17 cellular contexts compared by ENCODE assay signal in the genomic region with DNA sequence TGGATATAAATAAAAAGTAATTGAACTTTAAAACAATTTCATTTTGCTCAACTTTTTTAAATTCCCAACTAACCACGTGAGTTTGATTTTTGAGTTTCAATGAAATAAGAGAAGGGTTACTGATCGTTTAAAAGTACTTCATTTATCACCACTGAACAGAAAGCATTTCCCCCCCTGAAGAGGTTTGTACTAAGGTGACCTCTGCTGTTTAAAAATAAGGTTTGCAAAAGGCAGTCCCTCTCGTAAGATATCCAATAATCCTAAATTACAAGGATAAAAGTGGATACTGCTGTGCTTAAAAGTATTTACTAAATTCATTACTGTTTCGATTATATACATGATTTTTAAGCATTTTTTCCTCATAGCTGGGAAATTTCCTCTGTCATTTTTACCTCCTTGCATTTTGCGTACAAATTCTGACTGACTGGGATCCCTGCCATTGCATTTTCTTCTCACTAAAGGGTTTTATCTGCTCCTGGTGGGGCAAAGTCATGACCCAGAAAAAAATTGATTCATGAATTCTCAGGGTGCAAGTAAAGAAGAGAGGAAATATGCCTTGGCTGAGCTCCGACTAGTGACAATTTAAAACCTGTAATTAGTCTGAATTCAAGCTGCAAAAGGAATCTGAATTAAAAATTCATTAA.
DNase-seq lines count a peak whose midpoint lies in the region; ATAC-seq and TF ChIP-seq lines count a peak whose summit lies in the region.
"Had no signal": no experiment of that assay in that cellular context is flagged by ENCODE, and none has a peak within 500 bp of the region (broad histone marks: within the 10 kb centered on the region; RNA-seq: fewer than 3 reads in every experiment).

No MANE protein-coding gene starts in this region.

- TF ChIP-seq CTCF in AG10803 (conservative IDR thresholded peaks at IDR 0.05; ENCODE audit: low read length) (peak; percentile 29), PC-3 (conservative IDR thresholded peaks at IDR 0.05; ENCODE audit: low read depth, low read length) (peak; percentile 52), foreskin keratinocyte (conservative IDR thresholded peaks at IDR 0.05) (peak; percentile 27), mucosa of descending colon (IDR thresholded peaks at IDR 0.05) (no peak)

- no peak overlapping the region for H3K4me2 ChIP-seq in PC-3 (ENCODE audit: low read length)

- CTCF ChIA-PET in PC-3 (lab: Charles Lee) = no interaction called here

- H3K4me1 ChIP-seq in PC-3 (ENCODE audit: insufficient read depth, low read length) (peaks cover 1% of the 10 kb centered on the region), foreskin keratinocyte (no peaks in the 10 kb centered on the region), mucosa of descending colon (ENCODE audit: low read depth) (no peaks in the 10 kb centered on the region)

- H4K20me1 ChIP-seq in PC-3 (ENCODE audit: low read length) = no peaks in the 10 kb centered on the region

- no peak overlapping the region for H3K9ac ChIP-seq in PC-3 (ENCODE audit: low read length)

- H3K4me3 Mint-ChIP-seq in T-helper 2 cell treated with Interferon-gamma antibody and Interleukin-4, amounts not matched to agents 5 μg/mL and 100 μg/mL, for 36 hours = no peak overlapping the region
- H3K4me3 Mint-ChIP-seq: CD8-positive, alpha-beta memory T cell; neural crest cell; WTC11 had no signal

- H3K4me3 ChIP-seq in AG10803 (ENCODE audit: low read length) (no peak overlapping the region), PC-3 (ENCODE audit: low read length) (no peak overlapping the region), mucosa of descending colon (no peak overlapping the region)
- H3K4me3 ChIP-seq: SJSA1 had no signal

- no peaks in the 10 kb centered on the region for H3K27me3 Mint-ChIP-seq in T-helper 2 cell treated with Interferon-gamma antibody and Interleukin-4, amounts not matched to agents 5 μg/mL and 100 μg/mL, for 36 hours (ENCODE audit: low read depth)
- H3K27me3 Mint-ChIP-seq: CD8-positive, alpha-beta memory T cell had no signal

- no peak overlapping the region for H3K27ac ChIP-seq in PC-3 (ENCODE audit: low read length)
- no peak overlapping the region for H3K27ac ChIP-seq in foreskin keratinocyte
- H3K27ac ChIP-seq: SJSA1 had no signal

- no peaks in the 10 kb centered on the region for H3K36me3 Mint-ChIP-seq in T-helper 2 cell treated with Interferon-gamma antibody and Interleukin-4, amounts not matched to agents 5 μg/mL and 100 μg/mL, for 36 hours (ENCODE audit: low read depth)
- H3K36me3 Mint-ChIP-seq: CD8-positive, alpha-beta memory T cell; WTC11 had no signal

- no peak overlapping the region for H3K27ac Mint-ChIP-seq in T-helper 2 cell treated with Interferon-gamma antibody and Interleukin-4, amounts not matched to agents 5 μg/mL and 100 μg/mL, for 36 hours
- H3K27ac Mint-ChIP-seq: CD8-positive, alpha-beta memory T cell; WTC11 had no signal

- H3K9me3 ChIP-seq in PC-3 (ENCODE audit: low read length) (no peaks in the 10 kb centered on the region), mucosa of descending colon (no peaks in the 10 kb centered on the region)
- H3K9me3 ChIP-seq: SJSA1 had no signal

- DNase-seq in AG10803 (ENCODE audit: low read depth) (peak; percentile 11), M059J (ENCODE audit: low read depth) (peak; percentile 42), PC-3 (peak; percentile 29), foreskin keratinocyte (no peak), mucosa of descending colon (no peak), NOMO-1 treated with dmso at 0.1 percent for 144 hours (lab: John Stamatoyannopoulos, UW; ENCODE audit: unreplicated experiment) (no peak)
- DNase-seq in T-helper 2 cell treated with Interferon-gamma antibody and Interleukin-4, amounts not matched to agents 5 μg/mL and 100 μg/mL, for 36 hours (ENCODE audit: low spot score) = no peak
- DNase-seq: activated T-cell treated with anti-CD3 and anti-CD28 coated beads, Interleukin-2, amount 50 U/mL, for 1 hour; amygdala; CD8-positive, alpha-beta memory T cell; effector memory CD4-positive, alpha-beta T cell; Kasumi-1; NCI-H774 had no signal

- no peaks in the 10 kb centered on the region for H3F3A ChIP-seq in PC-3 (ENCODE audit: low read length, unreplicated experiment)

- H3K9me3 Mint-ChIP-seq in T-helper 2 cell treated with Interferon-gamma antibody and Interleukin-4, amounts not matched to agents 5 μg/mL and 100 μg/mL, for 36 hours = peaks cover 19% of the 10 kb centered on the region
- H3K9me3 Mint-ChIP-seq: WTC11 had no signal

- H3K27me3 ChIP-seq in PC-3 (ENCODE audit: low read length) = peaks cover 30% of the 10 kb centered on the region; the same call in 1 of the 2 replicates
- H3K27me3 ChIP-seq in foreskin keratinocyte = no peaks in the 10 kb centered on the region
- H3K27me3 ChIP-seq: SJSA1 had no signal

- peak; percentile 64 for ATAC-seq in PC-3
- no peak for ATAC-seq in foreskin keratinocyte
- no peak for ATAC-seq in GM18868 (IDR thresholded peaks at IDR 0.05; ENCODE audit: unreplicated experiment)
- no peak for ATAC-seq in mucosa of descending colon
- ATAC-seq: WTC11 had no signal

- H3K79me2 ChIP-seq in PC-3 (ENCODE audit: low read length) = no peaks in the 10 kb centered on the region

- no peaks in the 10 kb centered on the region for H3K4me1 Mint-ChIP-seq in T-helper 2 cell treated with Interferon-gamma antibody and Interleukin-4, amounts not matched to agents 5 μg/mL and 100 μg/mL, for 36 hours (ENCODE audit: low read depth)
- H3K4me1 Mint-ChIP-seq: CD8-positive, alpha-beta memory T cell; WTC11 had no signal

- intact Hi-C loops in PC-3 (cut with micrococcal nuclease) = loop anchor here (1.0 to 5.0 kb wide), 4 partner anchors 222 to 707 kb away; no protein-coding TSS in a partner anchor
- intact Hi-C loops in mucosa of descending colon (cut with DNase I, micrococcal nuclease) = no loop called here

- no peak overlapping the region for H2AFZ ChIP-seq in PC-3 (ENCODE audit: low read length)

- no TSS peak for BruUV-seq in PC-3 (replicated peaks; lab: Mats Ljungman, UMichigan)

- H3K36me3 ChIP-seq in PC-3 (ENCODE audit: low read depth, low read length) (no peaks in the 10 kb centered on the region), mucosa of descending colon (ENCODE audit: low read depth) (no peaks in the 10 kb centered on the region)
- H3K36me3 ChIP-seq: SJSA1 had no signal

- POLR2A ChIA-PET in PC-3 (lab: Charles Lee; ENCODE audit: unreplicated experiment) = no interaction called here

- H3K9me2 ChIP-seq in PC-3 (replicated peaks; ENCODE audit: low read length) = no peaks in the 10 kb centered on the region

Comparison
In these comparisons a context has a peak if more than half of its experiments do, and no peak if none do; other contexts are left out.
1. DNase-seq: peak in AG10803 (single experiment), M059J (single experiment) and PC-3 (single experiment); none in foreskin keratinocyte (0 of 2), T-helper 2 cell treated with Interferon-gamma antibody and Interleukin-4, amounts not matched to agents 5 μg/mL and 100 μg/mL, for 36 hours (single experiment), mucosa of descending colon (0 of 3) and NOMO-1 treated with dmso at 0.1 percent for 144 hours (single experiment).